1 cellular context compared by ENCODE assay signal in the genomic region with DNA sequence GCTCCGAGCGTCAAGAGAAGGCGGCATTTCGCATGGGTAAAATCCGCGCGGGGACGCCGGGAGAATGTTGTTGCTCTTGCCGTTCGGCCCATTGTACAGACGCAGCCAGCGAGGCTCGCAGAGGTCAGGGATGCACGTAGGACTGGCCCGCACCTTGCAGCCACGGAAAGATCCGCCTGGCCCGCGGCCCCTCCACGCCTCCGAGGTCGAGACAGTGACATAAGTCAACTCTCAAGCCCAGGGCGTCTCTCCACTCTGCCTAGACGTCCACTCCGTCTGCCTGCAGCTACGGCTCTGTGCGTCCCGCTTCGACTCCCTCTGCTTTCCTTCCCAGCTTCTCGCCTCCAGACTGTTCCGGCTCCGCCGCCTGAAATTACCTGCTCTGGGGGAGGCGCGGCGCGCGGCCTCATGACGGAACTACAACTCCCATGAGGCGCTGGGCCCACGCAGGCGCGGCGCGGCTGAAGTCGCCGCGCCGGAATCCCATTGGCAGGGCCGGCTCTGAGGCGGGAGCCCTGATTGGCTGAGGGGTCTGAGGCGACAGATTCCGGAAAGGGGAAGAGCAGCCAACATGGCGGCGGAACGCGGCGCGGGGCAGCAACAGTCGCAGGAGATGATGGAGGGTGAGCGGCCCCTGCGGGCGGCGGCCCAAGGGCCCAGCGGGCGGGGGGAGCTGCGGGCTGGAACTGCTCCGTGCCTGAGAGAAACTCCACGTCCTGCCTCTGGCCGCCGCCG.
TF ChIP-seq lines count a peak whose summit lies in the region.

A gene with protein sequence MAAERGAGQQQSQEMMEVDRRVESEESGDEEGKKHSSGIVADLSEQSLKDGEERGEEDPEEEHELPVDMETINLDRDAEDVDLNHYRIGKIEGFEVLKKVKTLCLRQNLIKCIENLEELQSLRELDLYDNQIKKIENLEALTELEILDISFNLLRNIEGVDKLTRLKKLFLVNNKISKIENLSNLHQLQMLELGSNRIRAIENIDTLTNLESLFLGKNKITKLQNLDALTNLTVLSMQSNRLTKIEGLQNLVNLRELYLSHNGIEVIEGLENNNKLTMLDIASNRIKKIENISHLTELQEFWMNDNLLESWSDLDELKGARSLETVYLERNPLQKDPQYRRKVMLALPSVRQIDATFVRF (plus strand): TSS at position 543 of the 735 bp plus-strand sequence. CDS start 29 bp downstream, at position 572.

TF ChIP-seq in K562, 482 proteins besides CTCF, POLR2A, EP300 and RAD21 (continued from another document and continues in another):
- TF ChIP-seq, protein P1, sequence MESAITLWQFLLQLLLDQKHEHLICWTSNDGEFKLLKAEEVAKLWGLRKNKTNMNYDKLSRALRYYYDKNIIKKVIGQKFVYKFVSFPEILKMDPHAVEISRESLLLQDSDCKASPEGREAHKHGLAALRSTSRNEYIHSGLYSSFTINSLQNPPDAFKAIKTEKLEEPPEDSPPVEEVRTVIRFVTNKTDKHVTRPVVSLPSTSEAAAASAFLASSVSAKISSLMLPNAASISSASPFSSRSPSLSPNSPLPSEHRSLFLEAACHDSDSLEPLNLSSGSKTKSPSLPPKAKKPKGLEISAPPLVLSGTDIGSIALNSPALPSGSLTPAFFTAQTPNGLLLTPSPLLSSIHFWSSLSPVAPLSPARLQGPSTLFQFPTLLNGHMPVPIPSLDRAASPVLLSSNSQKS (CRISPR knock-in tag; IDR thresholded peaks at IDR 0.05): no peak
- TF ChIP-seq SPI1 (IDR thresholded peaks at IDR 0.05; ENCODE audit: borderline replicate concordance, low read depth, low read length) (peak; percentile 84), TBP (optimal IDR thresholded peaks at IDR 0.05; ENCODE audit: low read depth, low read length) (peak; percentile 63), CREM (IDR thresholded peaks at IDR 0.05; ENCODE audit: low read depth) (peak; percentile 77), ZNF175 (CRISPR knock-in tag; IDR thresholded peaks at IDR 0.05; ENCODE audit: low read depth) (0 out of 2 replicates have a peak, but pooled peaks have one; percentile 38), ATF1 (CRISPR knock-in tag; IDR thresholded peaks at IDR 0.05) (peak; percentile 42), ATF1 (tag; IDR thresholded peaks at IDR 0.05) (peak; percentile 80), RCOR1 (IDR thresholded peaks at IDR 0.05; ENCODE audit: borderline replicate concordance in 1 of 2, low read depth in 2 of 2, low read length in 2 of 2) (peak in 1 of 2 experiments; percentile 52; a peak in 1 of 4 replicates), MYC (IDR thresholded peaks at IDR 0.05; ENCODE audit: low read depth, low read length) (peak; percentile 41; the same call in 1 of the 2 replicates), MYC (CRISPR knock-in tag; IDR thresholded peaks at IDR 0.05; ENCODE audit: borderline replicate concordance, low read depth) (0 out of 2 replicates have a peak, but pooled peaks have one; percentile 30), ZNF143 (CRISPR knock-in tag; IDR thresholded peaks at IDR 0.05) (peak; percentile 92), PML (IDR thresholded peaks at IDR 0.05; ENCODE audit: low read length) (peak; percentile 42; the same call in 1 of the 2 replicates), POLR2G (IDR thresholded peaks at IDR 0.05; ENCODE audit: low read depth, low read length) (peak; percentile 89), NR2C2 (CRISPR knock-in tag; IDR thresholded peaks at IDR 0.05) (no peak), NR2C2 (tag; IDR thresholded peaks at IDR 0.05) (peak; percentile 41; the same call in 1 of the 2 replicates), GABPB1 (CRISPR knock-in tag; IDR thresholded peaks at IDR 0.05) (peak; percentile 67; the same call in 1 of the 2 replicates), MBD2 (IDR thresholded peaks at IDR 0.05; ENCODE audit: borderline replicate concordance, low read depth) (peak; percentile 67), STAT5A (IDR thresholded peaks at IDR 0.05; ENCODE audit: borderline replicate concordance, low read length) (no peak), HDAC2 (IDR thresholded peaks at IDR 0.05) (peak; percentile 95), FIP1L1 (IDR thresholded peaks at IDR 0.05; ENCODE audit: low read depth, low read length, poor library complexity, severe bottlenecking) (peak; percentile 38), TAL1 (IDR thresholded peaks at IDR 0.05) (no peak), COPS2 (conservative IDR thresholded peaks at IDR 0.05) (no peak), RFX1 (IDR thresholded peaks at IDR 0.05) (no peak), KDM4B (IDR thresholded peaks at IDR 0.05; ENCODE audit: borderline replicate concordance in 2 of 2, low read depth in 1 of 2) (0 out of 4 replicates have a peak, but pooled peaks of 1 of the 2 experiments have one; percentile 40)
- TF ChIP-seq, protein P2, sequence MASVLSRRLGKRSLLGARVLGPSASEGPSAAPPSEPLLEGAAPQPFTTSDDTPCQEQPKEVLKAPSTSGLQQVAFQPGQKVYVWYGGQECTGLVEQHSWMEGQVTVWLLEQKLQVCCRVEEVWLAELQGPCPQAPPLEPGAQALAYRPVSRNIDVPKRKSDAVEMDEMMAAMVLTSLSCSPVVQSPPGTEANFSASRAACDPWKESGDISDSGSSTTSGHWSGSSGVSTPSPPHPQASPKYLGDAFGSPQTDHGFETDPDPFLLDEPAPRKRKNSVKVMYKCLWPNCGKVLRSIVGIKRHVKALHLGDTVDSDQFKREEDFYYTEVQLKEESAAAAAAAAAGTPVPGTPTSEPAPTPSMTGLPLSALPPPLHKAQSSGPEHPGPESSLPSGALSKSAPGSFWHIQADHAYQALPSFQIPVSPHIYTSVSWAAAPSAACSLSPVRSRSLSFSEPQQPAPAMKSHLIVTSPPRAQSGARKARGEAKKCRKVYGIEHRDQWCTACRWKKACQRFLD (CRISPR knock-in tag; IDR thresholded peaks at IDR 0.05): 0 out of 2 replicates have a peak, but pooled peaks have one; percentile 12
- TF ChIP-seq, protein P3, sequence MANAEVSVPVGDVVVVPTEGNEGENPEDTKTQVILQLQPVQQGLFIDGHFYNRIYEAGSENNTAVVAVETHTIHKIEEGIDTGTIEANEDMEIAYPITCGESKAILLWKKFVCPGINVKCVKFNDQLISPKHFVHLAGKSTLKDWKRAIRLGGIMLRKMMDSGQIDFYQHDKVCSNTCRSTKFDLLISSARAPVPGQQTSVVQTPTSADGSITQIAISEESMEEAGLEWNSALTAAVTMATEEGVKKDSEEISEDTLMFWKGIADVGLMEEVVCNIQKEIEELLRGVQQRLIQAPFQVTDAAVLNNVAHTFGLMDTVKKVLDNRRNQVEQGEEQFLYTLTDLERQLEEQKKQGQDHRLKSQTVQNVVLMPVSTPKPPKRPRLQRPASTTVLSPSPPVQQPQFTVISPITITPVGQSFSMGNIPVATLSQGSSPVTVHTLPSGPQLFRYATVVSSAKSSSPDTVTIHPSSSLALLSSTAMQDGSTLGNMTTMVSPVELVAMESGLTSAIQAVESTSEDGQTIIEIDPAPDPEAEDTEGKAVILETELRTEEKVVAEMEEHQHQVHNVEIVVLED (CRISPR knock-in tag; IDR thresholded peaks at IDR 0.05): peak; percentile 82
- TF ChIP-seq, protein P4, sequence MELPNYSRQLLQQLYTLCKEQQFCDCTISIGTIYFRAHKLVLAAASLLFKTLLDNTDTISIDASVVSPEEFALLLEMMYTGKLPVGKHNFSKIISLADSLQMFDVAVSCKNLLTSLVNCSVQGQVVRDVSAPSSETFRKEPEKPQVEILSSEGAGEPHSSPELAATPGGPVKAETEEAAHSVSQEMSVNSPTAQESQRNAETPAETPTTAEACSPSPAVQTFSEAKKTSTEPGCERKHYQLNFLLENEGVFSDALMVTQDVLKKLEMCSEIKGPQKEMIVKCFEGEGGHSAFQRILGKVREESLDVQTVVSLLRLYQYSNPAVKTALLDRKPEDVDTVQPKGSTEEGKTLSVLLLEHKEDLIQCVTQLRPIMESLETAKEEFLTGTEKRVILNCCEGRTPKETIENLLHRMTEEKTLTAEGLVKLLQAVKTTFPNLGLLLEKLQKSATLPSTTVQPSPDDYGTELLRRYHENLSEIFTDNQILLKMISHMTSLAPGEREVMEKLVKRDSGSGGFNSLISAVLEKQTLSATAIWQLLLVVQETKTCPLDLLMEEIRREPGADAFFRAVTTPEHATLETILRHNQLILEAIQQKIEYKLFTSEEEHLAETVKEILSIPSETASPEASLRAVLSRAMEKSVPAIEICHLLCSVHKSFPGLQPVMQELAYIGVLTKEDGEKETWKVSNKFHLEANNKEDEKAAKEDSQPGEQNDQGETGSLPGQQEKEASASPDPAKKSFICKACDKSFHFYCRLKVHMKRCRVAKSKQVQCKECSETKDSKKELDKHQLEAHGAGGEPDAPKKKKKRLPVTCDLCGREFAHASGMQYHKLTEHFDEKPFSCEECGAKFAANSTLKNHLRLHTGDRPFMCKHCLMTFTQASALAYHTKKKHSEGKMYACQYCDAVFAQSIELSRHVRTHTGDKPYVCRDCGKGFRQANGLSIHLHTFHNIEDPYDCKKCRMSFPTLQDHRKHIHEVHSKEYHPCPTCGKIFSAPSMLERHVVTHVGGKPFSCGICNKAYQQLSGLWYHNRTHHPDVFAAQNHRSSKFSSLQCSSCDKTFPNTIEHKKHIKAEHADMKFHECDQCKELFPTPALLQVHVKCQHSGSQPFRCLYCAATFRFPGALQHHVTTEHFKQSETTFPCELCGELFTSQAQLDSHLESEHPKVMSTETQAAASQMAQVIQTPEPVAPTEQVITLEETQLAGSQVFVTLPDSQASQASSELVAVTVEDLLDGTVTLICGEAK (IDR thresholded peaks at IDR 0.05): peak; percentile 54; the same call in 1 of the 2 replicates
- TF ChIP-seq, protein P4 (CRISPR knock-in tag; IDR thresholded peaks at IDR 0.05): no peak
- TF ChIP-seq, protein P5, sequence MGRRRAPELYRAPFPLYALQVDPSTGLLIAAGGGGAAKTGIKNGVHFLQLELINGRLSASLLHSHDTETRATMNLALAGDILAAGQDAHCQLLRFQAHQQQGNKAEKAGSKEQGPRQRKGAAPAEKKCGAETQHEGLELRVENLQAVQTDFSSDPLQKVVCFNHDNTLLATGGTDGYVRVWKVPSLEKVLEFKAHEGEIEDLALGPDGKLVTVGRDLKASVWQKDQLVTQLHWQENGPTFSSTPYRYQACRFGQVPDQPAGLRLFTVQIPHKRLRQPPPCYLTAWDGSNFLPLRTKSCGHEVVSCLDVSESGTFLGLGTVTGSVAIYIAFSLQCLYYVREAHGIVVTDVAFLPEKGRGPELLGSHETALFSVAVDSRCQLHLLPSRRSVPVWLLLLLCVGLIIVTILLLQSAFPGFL (CRISPR knock-in tag; IDR thresholded peaks at IDR 0.05): no peak
- TF ChIP-seq, protein P6, sequence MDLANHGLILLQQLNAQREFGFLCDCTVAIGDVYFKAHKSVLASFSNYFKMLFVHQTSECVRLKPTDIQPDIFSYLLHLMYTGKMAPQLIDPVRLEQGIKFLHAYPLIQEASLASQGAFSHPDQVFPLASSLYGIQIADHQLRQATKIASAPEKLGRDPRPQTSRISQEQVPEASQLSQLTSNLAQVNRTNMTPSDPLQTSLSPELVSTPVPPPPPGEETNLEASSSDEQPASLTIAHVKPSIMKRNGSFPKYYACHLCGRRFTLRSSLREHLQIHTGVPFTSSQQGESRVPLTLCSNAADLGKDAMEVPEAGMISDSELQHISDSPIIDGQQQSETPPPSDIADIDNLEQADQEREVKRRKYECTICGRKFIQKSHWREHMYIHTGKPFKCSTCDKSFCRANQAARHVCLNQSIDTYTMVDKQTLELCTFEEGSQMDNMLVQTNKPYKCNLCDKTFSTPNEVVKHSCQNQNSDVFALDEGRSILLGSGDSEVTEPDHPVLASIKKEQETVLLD (IDR thresholded peaks at IDR 0.05): peak; percentile 61; the same call in 1 of the 2 replicates
- TF ChIP-seq, protein P7, sequence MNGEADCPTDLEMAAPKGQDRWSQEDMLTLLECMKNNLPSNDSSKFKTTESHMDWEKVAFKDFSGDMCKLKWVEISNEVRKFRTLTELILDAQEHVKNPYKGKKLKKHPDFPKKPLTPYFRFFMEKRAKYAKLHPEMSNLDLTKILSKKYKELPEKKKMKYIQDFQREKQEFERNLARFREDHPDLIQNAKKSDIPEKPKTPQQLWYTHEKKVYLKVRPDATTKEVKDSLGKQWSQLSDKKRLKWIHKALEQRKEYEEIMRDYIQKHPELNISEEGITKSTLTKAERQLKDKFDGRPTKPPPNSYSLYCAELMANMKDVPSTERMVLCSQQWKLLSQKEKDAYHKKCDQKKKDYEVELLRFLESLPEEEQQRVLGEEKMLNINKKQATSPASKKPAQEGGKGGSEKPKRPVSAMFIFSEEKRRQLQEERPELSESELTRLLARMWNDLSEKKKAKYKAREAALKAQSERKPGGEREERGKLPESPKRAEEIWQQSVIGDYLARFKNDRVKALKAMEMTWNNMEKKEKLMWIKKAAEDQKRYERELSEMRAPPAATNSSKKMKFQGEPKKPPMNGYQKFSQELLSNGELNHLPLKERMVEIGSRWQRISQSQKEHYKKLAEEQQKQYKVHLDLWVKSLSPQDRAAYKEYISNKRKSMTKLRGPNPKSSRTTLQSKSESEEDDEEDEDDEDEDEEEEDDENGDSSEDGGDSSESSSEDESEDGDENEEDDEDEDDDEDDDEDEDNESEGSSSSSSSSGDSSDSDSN (IDR thresholded peaks at IDR 0.05; ENCODE audit: borderline replicate concordance in 1 of 2, low read depth in 2 of 2, low read length in 2 of 2): peak in 1 of 2 experiments; percentile 43; a peak in 1 of 4 replicates
- TF ChIP-seq, protein P8, sequence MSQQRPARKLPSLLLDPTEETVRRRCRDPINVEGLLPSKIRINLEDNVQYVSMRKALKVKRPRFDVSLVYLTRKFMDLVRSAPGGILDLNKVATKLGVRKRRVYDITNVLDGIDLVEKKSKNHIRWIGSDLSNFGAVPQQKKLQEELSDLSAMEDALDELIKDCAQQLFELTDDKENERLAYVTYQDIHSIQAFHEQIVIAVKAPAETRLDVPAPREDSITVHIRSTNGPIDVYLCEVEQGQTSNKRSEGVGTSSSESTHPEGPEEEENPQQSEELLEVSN (IDR thresholded peaks at IDR 0.05; ENCODE audit: borderline replicate concordance in 1 of 2, extremely low read depth in 1 of 2, insufficient read depth in 1 of 2, insufficient read length in 1 of 2, low read depth in 1 of 2, low read length in 1 of 2, poor library complexity in 1 of 2, severe bottlenecking in 1 of 2): peak in 1 of 2 experiments; percentile 12
